Comparison of ENCODE assay signal across 11 cellular contexts in genomic region chr18:25451077-25451658, GRCh38.
"Had no signal": no experiment of that assay in that cellular context is flagged by ENCODE, and none has a peak within 500 bp of the region (broad histone marks: within the 10 kb centered on the region; RNA-seq: fewer than 3 reads in every experiment).

No MANE protein-coding gene starts in this region.

- DNase-seq: GM23248, GOT3, H7, H9, HCEC 1CT, HFFc6 had no signal

- H2AFZ ChIP-seq: GM23248, GM23338 had no signal

- H3K9me3 ChIP-seq: HAP-1 had no signal

- H3K4me1 ChIP-seq: HAP-1 had no signal

- ATAC-seq: GM23338, HCT116 had no signal

- H3K9ac ChIP-seq: GM23248 had no signal

- FAIRE-seq: H1, H54 had no signal

- H3K4me2 ChIP-seq: GM23338 had no signal

- H3K4me3 ChIP-seq: GM23248, GM23338, HAP-1 had no signal

- H3K27ac ChIP-seq: GM23248 had no signal

- H3K36me3 ChIP-seq: HAP-1 had no signal
